Comparison of ENCODE assay signal across 8 cellular contexts in genomic region chr14:81464253-81465001, GRCh38.
A peak's percentile ranks its signal among the peaks of the same experiment; 100 is the strongest.
DNase-seq lines count a peak whose midpoint lies in the region; ATAC-seq and FAIRE-seq lines count a peak whose summit lies in the region.

No MANE protein-coding gene starts in this region.

- no peaks in the 10 kb centered on the region for H3K36me3 Mint-ChIP-seq in activated naive CD8-positive, alpha-beta T cell

- H2BK120ac ChIP-seq in trophoblast cell (ENCODE audit: insufficient read depth, low read length, poor library complexity): no peak overlapping the region

- H3K4me1 ChIP-seq in trophoblast cell (ENCODE audit: control insufficient read depth in 1 of 2, insufficient read depth in 2 of 2, low read length in 2 of 2): no peaks in the 10 kb centered on the region

- H3K27ac ChIP-seq in trophoblast cell (ENCODE audit: low read depth, low read length): no peak overlapping the region

- no peaks in the 10 kb centered on the region for H3K9me3 Mint-ChIP-seq in activated naive CD8-positive, alpha-beta T cell (ENCODE audit: low read depth)

- no peak overlapping the region for H2AK5ac ChIP-seq in trophoblast cell (ENCODE audit: low read length)

- H3K9ac ChIP-seq in trophoblast cell (ENCODE audit: low read length): no peak overlapping the region

- peaks cover 8% of the 10 kb centered on the region for H3K4me1 Mint-ChIP-seq in activated naive CD8-positive, alpha-beta T cell (ENCODE audit: low read depth)

- H3K79me2 ChIP-seq in trophoblast cell (ENCODE audit: control insufficient read depth, insufficient read depth, low read length, poor library complexity): no peaks in the 10 kb centered on the region

- H3K27me3 Mint-ChIP-seq in activated naive CD8-positive, alpha-beta T cell: no peaks in the 10 kb centered on the region

- no peak overlapping the region for H3K14ac ChIP-seq in trophoblast cell (ENCODE audit: low read length)

- H3K23ac ChIP-seq in trophoblast cell (ENCODE audit: low read length): no peak overlapping the region

- no peaks in the 10 kb centered on the region for H3K27me3 ChIP-seq in trophoblast cell (ENCODE audit: insufficient read depth, low read length)

- DNase-seq in DMS53 treated with DMSO at 0.1 percent for 48 hours (lab: John Stamatoyannopoulos, UW; ENCODE audit: unreplicated experiment) (peak; percentile 47), HTR-8/SVneo (ENCODE audit: insufficient read length, low spot score) (peak; percentile 56), OCI-M2 (lab: John Stamatoyannopoulos, UW; ENCODE audit: unreplicated experiment) (peak; percentile 76), head of caudate nucleus (peak in 27 of 42 donors; percentile 28 to 85 (median 63)), trophoblast cell (peak; percentile 46 to 90)
- DNase-seq in NK-92 treated with Interleukin-12 subunit alpha and Interleukin-12 subunit beta, amount 100 ng/mL, for 24 hours (lab: John Stamatoyannopoulos, UW): no peak

- no peaks in the 10 kb centered on the region for H3K9me3 ChIP-seq in trophoblast cell (ENCODE audit: insufficient read depth, low read depth, low read length)

- whole genome bisulfite sequencing in trophoblast cell (ENCODE audit: extremely low coverage, insufficient coverage, insufficient read length): no CpG with 5 or more reads among the region's 15 CpGs

- no peaks in the 10 kb centered on the region for H3K79me1 ChIP-seq in trophoblast cell (ENCODE audit: low read length)

- no peak overlapping the region for H2BK12ac ChIP-seq in trophoblast cell (ENCODE audit: low read length)

- H3K4me2 ChIP-seq in trophoblast cell (ENCODE audit: low read length): peak overlapping the region; percentile 75

- peak; percentile 69 for ATAC-seq in GM21367 (IDR thresholded peaks at IDR 0.05; ENCODE audit: unreplicated experiment)

- no peak overlapping the region for H4K8ac ChIP-seq in trophoblast cell (ENCODE audit: low read depth, low read length)

- H4K91ac ChIP-seq in trophoblast cell (ENCODE audit: low read depth, low read length): no peak overlapping the region

- H3K4ac ChIP-seq in trophoblast cell (ENCODE audit: low read depth, low read length): no peak overlapping the region

- H3K27ac Mint-ChIP-seq in activated naive CD8-positive, alpha-beta T cell: peak overlapping the region; percentile 75

- no peaks in the 10 kb centered on the region for H3K36me3 ChIP-seq in trophoblast cell (ENCODE audit: control insufficient read depth in 1 of 2, insufficient read depth in 2 of 2, low read length in 2 of 2)

- FAIRE-seq in HTR-8/SVneo (lab: Jason Lieb, UNC): no peak

- H2AFZ ChIP-seq in trophoblast cell (ENCODE audit: insufficient read depth, low read length, poor library complexity): no peak overlapping the region

- no peak overlapping the region for H2BK5ac ChIP-seq in trophoblast cell (ENCODE audit: low read depth, low read length, poor library complexity)

- no peak overlapping the region for H3K18ac ChIP-seq in trophoblast cell (ENCODE audit: low read length)

- no peak overlapping the region for H4K12ac ChIP-seq in trophoblast cell (ENCODE audit: low read depth, low read length)

- intact Hi-C loops in head of caudate nucleus (cut with DNase I): no loop called here

- peak overlapping the region; percentile 85 for H3K4me3 Mint-ChIP-seq in activated naive CD8-positive, alpha-beta T cell

- H3K4me3 ChIP-seq in trophoblast cell (ENCODE audit: low read depth, low read length): no peak overlapping the region
